Comparison of ENCODE assay signal across 8 cellular contexts in the genomic region with DNA sequence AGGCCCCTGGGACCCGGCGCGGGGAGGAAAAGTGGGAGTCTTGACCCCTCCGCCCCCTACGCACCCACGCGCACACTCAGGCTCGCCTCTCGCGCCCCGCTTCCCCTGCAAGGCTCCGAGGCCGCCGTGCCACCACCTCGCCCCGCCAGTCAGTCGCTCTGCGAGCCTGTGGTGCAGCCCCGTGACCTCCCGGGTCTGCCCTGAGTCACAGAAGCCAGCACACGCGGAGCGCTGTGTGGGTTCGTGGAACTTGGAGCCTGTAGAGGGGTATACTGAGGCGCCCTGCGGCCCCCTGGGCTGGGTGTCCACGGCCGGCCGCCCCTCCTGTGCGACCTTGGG. TPM values are rescaled to one million over a fixed set of nuclear protein-coding genes. Genes with fewer than 3 reads are reported as not detected.
DNase-seq lines count a peak whose midpoint lies in the region; ATAC-seq, FAIRE-seq and TF ChIP-seq lines count a peak whose summit lies in the region.

No MANE protein-coding gene starts in this region.

- H3K36me3 ChIP-seq in heart left ventricle = peaks cover 0 to 7% (median 0%) of the 10 kb centered on the region in 9 donors

- H3K9me3 Mint-ChIP-seq in activated T-cell treated with anti-CD3 and anti-CD28 coated beads, Interleukin-2, amount 50 U/mL, for 72 hours = no peaks in the 10 kb centered on the region

- intact Hi-C loops in heart left ventricle (cut with DNase I) = no loop called here

- no peak for TF ChIP-seq CTCF in heart left ventricle (IDR thresholded peaks at IDR 0.05)

- FAIRE-seq in urothelium cell line (lab: Jason Lieb, UNC) = no peak

- H3K4me3 Mint-ChIP-seq in activated T-cell treated with anti-CD3 and anti-CD28 coated beads, Interleukin-2, amount 50 U/mL, for 72 hours = peak overlapping the region; percentile 75 to 77

- peaks cover 29 to 88% (median 75%) of the 10 kb centered on the region in 12 donors for H3K4me1 ChIP-seq in heart left ventricle

- no peak overlapping the region for H3K27ac Mint-ChIP-seq in activated T-cell treated with anti-CD3 and anti-CD28 coated beads, Interleukin-2, amount 50 U/mL, for 72 hours

- WGBS in heart left ventricle, 4 donors = 26 to 57% (median 37%) methylated on average over 3 to 30 of the region's 30 CpGs

- H3K27ac ChIP-seq in heart left ventricle = peak overlapping the region; percentile 85 to 98 (median 94)

- peak; percentile 59 to 65 for ATAC-seq in activated T-cell treated with anti-CD3 and anti-CD28 coated beads, Interleukin-2, amount 50 U/mL, for 72 hours (replicated peaks in 1 of 2)
- peak in 2 of 4 donors; percentile 1 to 7 for ATAC-seq in heart left ventricle

- H3K4me3 ChIP-seq in heart left ventricle = peak overlapping the region; percentile 57 to 95 (median 82)

- no peak for TF ChIP-seq POLR2A in heart left ventricle (IDR thresholded peaks at IDR 0.05)

- H3K9me3 ChIP-seq in heart left ventricle = no peaks in the 10 kb centered on the region

- H3K36me3 Mint-ChIP-seq in activated T-cell treated with anti-CD3 and anti-CD28 coated beads, Interleukin-2, amount 50 U/mL, for 72 hours (ENCODE audit: insufficient read depth in 2 of 2) = no peaks in the 10 kb centered on the region

- no peaks in the 10 kb centered on the region for H3K27me3 ChIP-seq in heart left ventricle

- H3K4me1 Mint-ChIP-seq in activated T-cell treated with anti-CD3 and anti-CD28 coated beads, Interleukin-2, amount 50 U/mL, for 72 hours (ENCODE audit: low read depth) = peaks cover 50% of the 10 kb centered on the region

- DNase-seq in HK-2 (ENCODE audit: unreplicated experiment) (peak; percentile 38), heart left ventricle (peak in 3 of 5 donors; percentile 55 to 78 (median 65)), GM19240 (ENCODE audit: insufficient read length, low spot score) (no peak), SHP77 (lab: John Stamatoyannopoulos, UW) (no peak), urothelium cell line (ENCODE audit: low spot score) (no peak), DMS79 treated with DMSO at 0.1 percent for 48 hours (lab: John Stamatoyannopoulos, UW) (no peak)
- peak; percentile 58 to 60 for DNase-seq in activated T-cell treated with anti-CD3 and anti-CD28 coated beads, Interleukin-2, amount 50 U/mL, for 72 hours
- peak; percentile 62 for DNase-seq in stimulated activated CD4-positive, alpha-beta T cell treated with anti-CD3 and anti-CD28 coated beads, Interleukin-15, amount 100 ng/mL, for 24 hours

- H3K27me3 Mint-ChIP-seq in activated T-cell treated with anti-CD3 and anti-CD28 coated beads, Interleukin-2, amount 50 U/mL, for 72 hours (ENCODE audit: low read depth) = no peaks in the 10 kb centered on the region

RNA-seq across cellular contexts. Expression of a gene that starts 0.4 kb away (rescaled TPM):
- total RNA-seq in activated T-cell treated with anti-CD3 and anti-CD28 coated beads, Interleukin-2, amount 50 U/mL, for 72 hours = 1 to 10 TPM; 1.9 to 3.1 TPM
- total RNA-seq in heart left ventricle = 10 to 100 TPM; 11.8 to 40.7 (median 25.4) TPM
- polyA plus RNA-seq in heart left ventricle = 10 to 100 TPM; 12.4 to 37.1 TPM

RNA-seq across cellular contexts. Expression of a gene that starts 7.3 kb away (rescaled TPM):
- total RNA-seq in activated T-cell treated with anti-CD3 and anti-CD28 coated beads, Interleukin-2, amount 50 U/mL, for 72 hours = 1 to 10 TPM; 1.2 to 1.5 TPM
- total RNA-seq in heart left ventricle = under 1 TPM in 8 of 9 donors, not detected in 1; 0.47 to 0.95 (median 0.61) TPM
- polyA plus RNA-seq in heart left ventricle = under 1 TPM; 0.46 to 0.69 TPM

RNA-seq across cellular contexts. Expression of a gene that starts 23.8 kb away (rescaled TPM):
- under 1 TPM; 0.07 to 0.09 TPM for total RNA-seq in activated T-cell treated with anti-CD3 and anti-CD28 coated beads, Interleukin-2, amount 50 U/mL, for 72 hours
- under 1 TPM in 7 of 9 donors, not detected in 2; 0.23 to 0.65 (median 0.35) TPM for total RNA-seq in heart left ventricle
- polyA plus RNA-seq in heart left ventricle = under 1 TPM; 0.06 to 0.46 TPM

Comparison
In these comparisons a context has a peak if more than half of its experiments do, and no peak if none do; other contexts are left out.
1. DNase-seq: peak in HK-2 (single experiment), activated T-cell treated with anti-CD3 and anti-CD28 coated beads, Interleukin-2, amount 50 U/mL, for 72 hours (2 of 2), heart left ventricle (3 of 5) and stimulated activated CD4-positive, alpha-beta T cell treated with anti-CD3 and anti-CD28 coated beads, Interleukin-15, amount 100 ng/mL, for 24 hours (single experiment); none in GM19240 (single experiment), SHP77 (0 of 2), urothelium cell line (single experiment) and DMS79 treated with DMSO at 0.1 percent for 48 hours (single experiment).